In the genomic region with DNA sequence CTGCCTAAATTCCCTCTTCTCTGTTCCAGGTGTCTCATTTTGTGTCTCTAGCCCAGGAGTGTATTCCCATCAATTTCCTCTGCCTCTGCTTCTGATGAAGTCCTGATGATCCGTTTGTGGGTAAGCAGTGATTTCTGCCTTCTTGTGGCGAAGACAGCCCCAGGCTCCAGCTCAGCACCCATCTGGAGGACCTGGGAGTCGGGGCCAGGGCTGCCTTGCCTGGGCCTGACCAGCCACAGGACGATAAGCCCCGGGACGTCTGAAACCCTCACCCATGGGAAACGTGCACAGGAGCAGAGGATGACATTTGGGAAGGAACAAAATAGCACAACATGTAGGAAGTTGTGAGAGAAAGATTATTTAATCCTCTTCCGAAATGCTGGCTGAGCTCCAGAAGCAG, we compare ENCODE assay signal across 19 cellular contexts.
"Had no signal": no experiment of that assay in that cellular context is flagged by ENCODE, and none has a peak within 500 bp of the region (broad histone marks: within the 10 kb centered on the region; RNA-seq: fewer than 3 reads in every experiment).

No MANE protein-coding gene starts in this region.

- H3K9ac ChIP-seq: KMS-11 had no signal

- H3K27me3 ChIP-seq: SJCRH30 had no signal

- H3K36me3 ChIP-seq: SJCRH30 had no signal

- H3K4me3 ChIP-seq: SJCRH30 had no signal

- H3K4me2 ChIP-seq: KMS-11 had no signal

- H3K27ac ChIP-seq: KMS-11, RWPE1, SJCRH30 had no signal

- DNase-seq: IMR-90, Kasumi-1, MV-4-11, NCI-H1048, NCI-H1105, NCI-H1417, NCI-H1436 treated with DMSO at 0.1 percent for 48 hours, NCI-H1694 treated with DMSO at 0.1 percent for 48 hours, NCI-H1930, NCI-H2081, NCI-H2107, NCI-H446, NCI-H510A, NCI-H524 treated with DMSO at 0.1 percent for 48 hours, NCI-H774, SHP77 treated with DMSO at 0.1 percent for 48 hours, SJCRH30 had no signal

- H3K9me3 ChIP-seq: SJCRH30 had no signal

- H3K4me1 ChIP-seq: SJCRH30 had no signal
